Comparison of ENCODE assay signal across 11 cellular contexts in the genomic region with DNA sequence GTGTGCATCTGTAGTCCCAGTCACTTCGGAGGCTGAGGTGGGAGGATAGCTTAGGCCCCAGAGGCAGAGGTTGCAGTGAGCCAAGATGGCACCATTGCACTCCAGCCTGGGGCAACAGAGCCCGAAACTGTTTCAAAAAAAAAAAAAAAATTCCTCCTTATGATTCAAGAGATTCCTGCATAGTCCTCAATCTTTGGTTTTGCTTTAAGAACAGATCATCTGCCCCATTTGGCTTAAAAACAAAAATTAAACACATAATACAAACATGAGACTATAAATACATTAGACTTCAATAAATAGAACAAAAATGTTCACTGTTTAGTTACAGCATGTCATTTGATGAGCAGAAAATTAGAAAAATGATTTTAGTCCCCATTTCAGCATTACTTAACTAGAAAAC.
"Had no signal": no experiment of that assay in that cellular context is flagged by ENCODE, and none has a peak within 500 bp of the region (broad histone marks: within the 10 kb centered on the region; RNA-seq: fewer than 3 reads in every experiment).

No MANE protein-coding gene starts in this region.

- H3K4me3 ChIP-seq: gastroesophageal sphincter, skin epidermis had no signal

- H3K27ac ChIP-seq: epithelial cell of prostate, gastroesophageal sphincter had no signal

- ATAC-seq: activated CD4-positive, alpha-beta T cell treated with anti-CD3 and anti-CD28 coated beads for 36 hours; effector memory CD8-positive, alpha-beta T cell; gastroesophageal sphincter had no signal

- H3K27me3 Mint-ChIP-seq: activated CD4-positive, alpha-beta memory T cell treated with anti-CD3 and anti-CD28 coated beads, Interleukin-2, amount 10 ng/mL, durations not matched to agents 7 days and 5 days; activated CD4-positive, alpha-beta T cell treated with anti-CD3 and anti-CD28 coated beads for 36 hours; dendritic cell treated with granulocyte-macrophage colony-stimulating factor and Interleukin-4, amounts not matched to agents 40 ng/mL and 50 ng/mL, for 4 days; effector memory CD8-positive, alpha-beta T cell had no signal

- H3K9me3 Mint-ChIP-seq: dendritic cell treated with granulocyte-macrophage colony-stimulating factor and Interleukin-4, amounts not matched to agents 40 ng/mL and 50 ng/mL, for 4 days; effector memory CD8-positive, alpha-beta T cell had no signal

- H3K4me1 Mint-ChIP-seq: activated CD4-positive, alpha-beta memory T cell treated with anti-CD3 and anti-CD28 coated beads, Interleukin-2, amount 10 ng/mL, durations not matched to agents 7 days and 5 days; activated CD4-positive, alpha-beta T cell treated with anti-CD3 and anti-CD28 coated beads for 36 hours had no signal

- H3K27ac Mint-ChIP-seq: activated CD4-positive, alpha-beta memory T cell treated with anti-CD3 and anti-CD28 coated beads, Interleukin-2, amount 10 ng/mL, durations not matched to agents 7 days and 5 days; activated CD4-positive, alpha-beta T cell treated with anti-CD3 and anti-CD28 coated beads for 36 hours; dendritic cell treated with granulocyte-macrophage colony-stimulating factor and Interleukin-4, amounts not matched to agents 40 ng/mL and 50 ng/mL, for 4 days; effector memory CD8-positive, alpha-beta T cell; T-helper 2 cell treated with Interferon-gamma antibody and Interleukin-4, amounts not matched to agents 5 μg/mL and 100 μg/mL, for 36 hours had no signal

- H3K27me3 ChIP-seq: gastroesophageal sphincter had no signal

- H3K4me3 Mint-ChIP-seq: activated CD4-positive, alpha-beta memory T cell treated with anti-CD3 and anti-CD28 coated beads, Interleukin-2, amount 10 ng/mL, durations not matched to agents 7 days and 5 days; activated CD4-positive, alpha-beta T cell treated with anti-CD3 and anti-CD28 coated beads for 36 hours; dendritic cell treated with granulocyte-macrophage colony-stimulating factor and Interleukin-4, amounts not matched to agents 40 ng/mL and 50 ng/mL, for 4 days; effector memory CD8-positive, alpha-beta T cell; T-helper 2 cell treated with Interferon-gamma antibody and Interleukin-4, amounts not matched to agents 5 μg/mL and 100 μg/mL, for 36 hours had no signal

- DNase-seq: activated CD4-positive, alpha-beta memory T cell treated with anti-CD3 and anti-CD28 coated beads, Interleukin-2, amount 10 ng/mL, durations not matched to agents 7 days and 5 days; activated CD4-positive, alpha-beta T cell treated with anti-CD3 and anti-CD28 coated beads for 36 hours; activated naive CD4-positive, alpha-beta T cell; caudate nucleus; effector memory CD8-positive, alpha-beta T cell; SW 1271 had no signal
